2 cellular contexts compared by ENCODE assay signal in genomic region chr17:78223765-78224164, GRCh38.
TF ChIP-seq lines count a peak whose summit lies in the region.

No MANE protein-coding gene starts in this region.

TF ChIP-seq in SK-N-SH, 30 proteins besides CTCF, POLR2A, EP300 and RAD21:
- 0 out of 2 replicates have a peak, but pooled peaks have one; percentile 10 for TF ChIP-seq USF2 (IDR thresholded peaks at IDR 0.05; ENCODE audit: borderline replicate concordance, low read depth, low read length)
- no peak for TF ChIP-seq MAX (IDR thresholded peaks at IDR 0.05; ENCODE audit: low read depth)

TF ChIP-seq in SK-N-SH treated with all-trans-retinoic acid at 6 μM for 48 hours, 23 proteins besides CTCF, POLR2A, EP300 and RAD21 (continued from another document):
- TF ChIP-seq TSHZ2 (CRISPR knock-in tag; IDR thresholded peaks at IDR 0.05) (no peak), ZNF70 (CRISPR knock-in tag; IDR thresholded peaks at IDR 0.05) (no peak), ARNTL (CRISPR knock-in tag; IDR thresholded peaks at IDR 0.05; ENCODE audit: borderline replicate concordance, low read depth) (no peak), PPARA (CRISPR knock-in tag; IDR thresholded peaks at IDR 0.05; ENCODE audit: borderline replicate concordance) (no peak), ZNF565 (CRISPR knock-in tag; conservative IDR thresholded peaks at IDR 0.05; ENCODE audit: low read depth) (no peak), GLIS3 (CRISPR knock-in tag; IDR thresholded peaks at IDR 0.05) (no peak), POU6F1 (CRISPR knock-in tag; IDR thresholded peaks at IDR 0.05; ENCODE audit: borderline replicate concordance, low read depth) (no peak), ZC3H10 (CRISPR knock-in tag; IDR thresholded peaks at IDR 0.05) (no peak), RARB (CRISPR knock-in tag; IDR thresholded peaks at IDR 0.05) (no peak)
TF ChIP-seq in SK-N-SH treated with all-trans-retinoic acid at 6 μM for 48 hours: peak in this region for 0.
